14 cellular contexts compared by ENCODE assay signal in genomic region chr1:192866224-192866868, GRCh38.
"Had no signal": no experiment of that assay in that cellular context is flagged by ENCODE, and none has a peak within 500 bp of the region (broad histone marks: within the 10 kb centered on the region; RNA-seq: fewer than 3 reads in every experiment).

No MANE protein-coding gene starts in this region.

- H3K4me3 ChIP-seq: vagina had no signal

- H3K9me3 ChIP-seq: vagina had no signal

- H3K4me1 ChIP-seq: parathyroid adenoma, vagina had no signal

- ATAC-seq: activated CD4-positive, CD25-positive, alpha-beta regulatory T cell treated with anti-CD3 and anti-CD28 coated beads, Interleukin-2, amount 50 U/mL, for 24 hours; left colon; stimulated activated memory B cell treated with anti-CD40 and anti-IgM and Interleukin-4, amounts not matched to agents 10 μg/mL and 1 μg/mL and 100 μg/mL, for 72 hours had no signal

- H2AFZ ChIP-seq: parathyroid adenoma had no signal

- H3K27me3 ChIP-seq: vagina had no signal

- DNase-seq: activated CD4-positive, alpha-beta T cell treated with anti-CD3 and anti-CD28 coated beads, Interleukin-2, amount 50 U/mL, for 1 hour; activated CD8-positive, alpha-beta memory T cell treated with anti-CD3 and anti-CD28 coated beads for 24 hours; activated naive CD8-positive, alpha-beta T cell treated with anti-CD3 and anti-CD28 coated beads for 36 hours; cortex of kidney; effector CD4-positive, alpha-beta T cell; foreskin fibroblast; immature natural killer cell; left colon; naive B cell; stimulated activated CD4-positive, alpha-beta T cell treated with anti-CD3 and anti-CD28 coated beads, Interleukin-2, amount 100 ng/mL, for 48 hours had no signal

- H3K27ac ChIP-seq: parathyroid adenoma, vagina had no signal

- H3K79me2 ChIP-seq: parathyroid adenoma had no signal

- H3K36me3 ChIP-seq: vagina had no signal

- H3K9ac ChIP-seq: parathyroid adenoma had no signal
